ENCODE assay signal across 8 cellular contexts in the genomic region with DNA sequence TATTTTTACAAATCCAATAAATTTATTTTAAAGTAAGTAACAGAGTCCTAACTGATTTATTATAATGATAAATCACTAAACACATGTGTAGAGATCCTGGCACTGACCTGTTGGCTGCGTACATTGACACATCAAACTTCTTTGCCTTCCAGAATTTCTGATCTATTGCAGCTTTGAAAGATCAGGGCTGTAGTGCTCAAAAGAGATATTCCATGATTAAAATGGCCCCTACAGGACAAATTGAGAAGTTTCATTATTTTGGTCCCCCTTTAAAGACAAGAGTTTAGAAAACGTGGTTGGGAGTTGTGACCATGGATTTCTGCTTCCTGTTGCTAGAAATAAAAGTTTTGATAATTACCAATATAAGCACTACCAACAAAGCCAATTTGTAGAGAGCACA.
A peak's percentile ranks its signal among the peaks of the same experiment; 100 is the strongest.
DNase-seq lines count a peak whose midpoint lies in the region; ATAC-seq, FAIRE-seq and TF ChIP-seq lines count a peak whose summit lies in the region.

No MANE protein-coding gene starts in this region.

- H3K9me3 ChIP-seq in heart right ventricle: no peaks in the 10 kb centered on the region

- no peaks in the 10 kb centered on the region for H3K36me3 ChIP-seq in heart right ventricle

- FAIRE-seq in TTC549 (lab: Jason Lieb, UNC): peak; percentile 68

- WGBS in heart right ventricle, 2 donors: 22 to 34% methylated on average over 2 of the region's 2 CpGs

- H3K27ac ChIP-seq in C4-2B: no peak overlapping the region
- H3K27ac ChIP-seq in heart right ventricle: no peak overlapping the region

- peaks cover 0 to 33% (median 3%) of the 10 kb centered on the region in 9 donors for H3K4me1 ChIP-seq in heart right ventricle

- peak; percentile 20; the same call in 1 of the 2 replicates for TF ChIP-seq RAD21 in Ishikawa (IDR thresholded peaks at IDR 0.05; ENCODE audit: low read depth)

- TF ChIP-seq EP300 in Ishikawa (IDR thresholded peaks at IDR 0.05; ENCODE audit: borderline replicate concordance): no peak

- DNase-seq in heart right ventricle (peak in 1 of 2 donors; percentile 14), superior temporal gyrus (ENCODE audit: extremely low spot score) (peak; percentile 88)
- no peak for DNase-seq in activated CD4-positive, alpha-beta T cell treated with anti-CD3 and anti-CD28 coated beads for 4 hours

- ATAC-seq in heart right ventricle: peak in 6 of 8 donors; percentile 31 to 75 (median 72)
- ATAC-seq in HG03460 (IDR thresholded peaks at IDR 0.05; ENCODE audit: unreplicated experiment): no peak
- ATAC-seq in HG03521 (IDR thresholded peaks at IDR 0.05; ENCODE audit: unreplicated experiment): no peak

- peak; percentile 82 for TF ChIP-seq CTCF in C4-2B (conservative IDR thresholded peaks at IDR 0.05)
- TF ChIP-seq CTCF in heart right ventricle (IDR thresholded peaks at IDR 0.05): peak; percentile 30 to 81 (median 61)

- intact Hi-C loops in heart right ventricle (cut with DNase I): loop anchor here in 9 of 10 donors (1.0 to 10.0 kb wide), 9 partner anchors 47 to 157 kb away; partner anchors contain the start of gene PDK4 (in 7 of the 9)

- H3K27me3 ChIP-seq in heart right ventricle: no peaks in the 10 kb centered on the region

- no peak overlapping the region for H3K4me3 ChIP-seq in heart right ventricle

TF ChIP-seq in Ishikawa, 13 proteins besides CTCF, POLR2A, EP300 and RAD21:
- TF ChIP-seq, protein P1, sequence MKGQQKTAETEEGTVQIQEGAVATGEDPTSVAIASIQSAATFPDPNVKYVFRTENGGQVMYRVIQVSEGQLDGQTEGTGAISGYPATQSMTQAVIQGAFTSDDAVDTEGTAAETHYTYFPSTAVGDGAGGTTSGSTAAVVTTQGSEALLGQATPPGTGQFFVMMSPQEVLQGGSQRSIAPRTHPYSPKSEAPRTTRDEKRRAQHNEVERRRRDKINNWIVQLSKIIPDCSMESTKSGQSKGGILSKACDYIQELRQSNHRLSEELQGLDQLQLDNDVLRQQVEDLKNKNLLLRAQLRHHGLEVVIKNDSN (IDR thresholded peaks at IDR 0.05): no peak
- TF ChIP-seq CEBPB (IDR thresholded peaks at IDR 0.05) (no peak), EGR1 (IDR thresholded peaks at IDR 0.05) (no peak), ZBTB7A (IDR thresholded peaks at IDR 0.05; ENCODE audit: low read depth) (no peak), TAF1 (IDR thresholded peaks at IDR 0.05; ENCODE audit: low read depth) (no peak), FOXM1 (IDR thresholded peaks at IDR 0.05; ENCODE audit: borderline replicate concordance, low read depth) (no peak), NFIC (IDR thresholded peaks at IDR 0.05) (no peak), TCF12 (IDR thresholded peaks at IDR 0.05; ENCODE audit: low read depth) (no peak), TEAD4 (IDR thresholded peaks at IDR 0.05) (no peak), CREB1 (IDR thresholded peaks at IDR 0.05; ENCODE audit: low read depth) (no peak), YY1 (IDR thresholded peaks at IDR 0.05; ENCODE audit: low read depth) (no peak)
- TF ChIP-seq, protein P2, sequence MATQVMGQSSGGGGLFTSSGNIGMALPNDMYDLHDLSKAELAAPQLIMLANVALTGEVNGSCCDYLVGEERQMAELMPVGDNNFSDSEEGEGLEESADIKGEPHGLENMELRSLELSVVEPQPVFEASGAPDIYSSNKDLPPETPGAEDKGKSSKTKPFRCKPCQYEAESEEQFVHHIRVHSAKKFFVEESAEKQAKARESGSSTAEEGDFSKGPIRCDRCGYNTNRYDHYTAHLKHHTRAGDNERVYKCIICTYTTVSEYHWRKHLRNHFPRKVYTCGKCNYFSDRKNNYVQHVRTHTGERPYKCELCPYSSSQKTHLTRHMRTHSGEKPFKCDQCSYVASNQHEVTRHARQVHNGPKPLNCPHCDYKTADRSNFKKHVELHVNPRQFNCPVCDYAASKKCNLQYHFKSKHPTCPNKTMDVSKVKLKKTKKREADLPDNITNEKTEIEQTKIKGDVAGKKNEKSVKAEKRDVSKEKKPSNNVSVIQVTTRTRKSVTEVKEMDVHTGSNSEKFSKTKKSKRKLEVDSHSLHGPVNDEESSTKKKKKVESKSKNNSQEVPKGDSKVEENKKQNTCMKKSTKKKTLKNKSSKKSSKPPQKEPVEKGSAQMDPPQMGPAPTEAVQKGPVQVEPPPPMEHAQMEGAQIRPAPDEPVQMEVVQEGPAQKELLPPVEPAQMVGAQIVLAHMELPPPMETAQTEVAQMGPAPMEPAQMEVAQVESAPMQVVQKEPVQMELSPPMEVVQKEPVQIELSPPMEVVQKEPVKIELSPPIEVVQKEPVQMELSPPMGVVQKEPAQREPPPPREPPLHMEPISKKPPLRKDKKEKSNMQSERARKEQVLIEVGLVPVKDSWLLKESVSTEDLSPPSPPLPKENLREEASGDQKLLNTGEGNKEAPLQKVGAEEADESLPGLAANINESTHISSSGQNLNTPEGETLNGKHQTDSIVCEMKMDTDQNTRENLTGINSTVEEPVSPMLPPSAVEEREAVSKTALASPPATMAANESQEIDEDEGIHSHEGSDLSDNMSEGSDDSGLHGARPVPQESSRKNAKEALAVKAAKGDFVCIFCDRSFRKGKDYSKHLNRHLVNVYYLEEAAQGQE (IDR thresholded peaks at IDR 0.05; ENCODE audit: low read depth): no peak
- TF ChIP-seq, protein P3, sequence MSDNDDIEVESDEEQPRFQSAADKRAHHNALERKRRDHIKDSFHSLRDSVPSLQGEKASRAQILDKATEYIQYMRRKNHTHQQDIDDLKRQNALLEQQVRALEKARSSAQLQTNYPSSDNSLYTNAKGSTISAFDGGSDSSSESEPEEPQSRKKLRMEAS (IDR thresholded peaks at IDR 0.05): no peak

Comparison
In these comparisons a context has a peak if more than half of its experiments do, and no peak if none do; other contexts are left out.
1. ATAC-seq: peak in heart right ventricle (6 of 8); none in HG03460 (single experiment) and HG03521 (single experiment).